1 cellular context compared by ENCODE assay signal in genomic region chr2:43605079-43605655, GRCh38.
TF ChIP-seq lines count a peak whose summit lies in the region.

No MANE protein-coding gene starts in this region.

TF ChIP-seq in GM12878, 131 proteins besides CTCF, POLR2A, EP300 and RAD21:
- TF ChIP-seq JUNB (IDR thresholded peaks at IDR 0.05) = no peak
- no peak for TF ChIP-seq HCFC1 (IDR thresholded peaks at IDR 0.05; ENCODE audit: low read length)
- no peak for TF ChIP-seq GABPA (IDR thresholded peaks at IDR 0.05; ENCODE audit: low read depth)
- no peak for TF ChIP-seq FOXK2 (IDR thresholded peaks at IDR 0.05)
- TF ChIP-seq, protein P1, sequence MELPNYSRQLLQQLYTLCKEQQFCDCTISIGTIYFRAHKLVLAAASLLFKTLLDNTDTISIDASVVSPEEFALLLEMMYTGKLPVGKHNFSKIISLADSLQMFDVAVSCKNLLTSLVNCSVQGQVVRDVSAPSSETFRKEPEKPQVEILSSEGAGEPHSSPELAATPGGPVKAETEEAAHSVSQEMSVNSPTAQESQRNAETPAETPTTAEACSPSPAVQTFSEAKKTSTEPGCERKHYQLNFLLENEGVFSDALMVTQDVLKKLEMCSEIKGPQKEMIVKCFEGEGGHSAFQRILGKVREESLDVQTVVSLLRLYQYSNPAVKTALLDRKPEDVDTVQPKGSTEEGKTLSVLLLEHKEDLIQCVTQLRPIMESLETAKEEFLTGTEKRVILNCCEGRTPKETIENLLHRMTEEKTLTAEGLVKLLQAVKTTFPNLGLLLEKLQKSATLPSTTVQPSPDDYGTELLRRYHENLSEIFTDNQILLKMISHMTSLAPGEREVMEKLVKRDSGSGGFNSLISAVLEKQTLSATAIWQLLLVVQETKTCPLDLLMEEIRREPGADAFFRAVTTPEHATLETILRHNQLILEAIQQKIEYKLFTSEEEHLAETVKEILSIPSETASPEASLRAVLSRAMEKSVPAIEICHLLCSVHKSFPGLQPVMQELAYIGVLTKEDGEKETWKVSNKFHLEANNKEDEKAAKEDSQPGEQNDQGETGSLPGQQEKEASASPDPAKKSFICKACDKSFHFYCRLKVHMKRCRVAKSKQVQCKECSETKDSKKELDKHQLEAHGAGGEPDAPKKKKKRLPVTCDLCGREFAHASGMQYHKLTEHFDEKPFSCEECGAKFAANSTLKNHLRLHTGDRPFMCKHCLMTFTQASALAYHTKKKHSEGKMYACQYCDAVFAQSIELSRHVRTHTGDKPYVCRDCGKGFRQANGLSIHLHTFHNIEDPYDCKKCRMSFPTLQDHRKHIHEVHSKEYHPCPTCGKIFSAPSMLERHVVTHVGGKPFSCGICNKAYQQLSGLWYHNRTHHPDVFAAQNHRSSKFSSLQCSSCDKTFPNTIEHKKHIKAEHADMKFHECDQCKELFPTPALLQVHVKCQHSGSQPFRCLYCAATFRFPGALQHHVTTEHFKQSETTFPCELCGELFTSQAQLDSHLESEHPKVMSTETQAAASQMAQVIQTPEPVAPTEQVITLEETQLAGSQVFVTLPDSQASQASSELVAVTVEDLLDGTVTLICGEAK (IDR thresholded peaks at IDR 0.05; ENCODE audit: borderline replicate concordance) = no peak
- no peak for TF ChIP-seq HSF1 (IDR thresholded peaks at IDR 0.05; ENCODE audit: low read depth, low read length)
- TF ChIP-seq, protein P2, sequence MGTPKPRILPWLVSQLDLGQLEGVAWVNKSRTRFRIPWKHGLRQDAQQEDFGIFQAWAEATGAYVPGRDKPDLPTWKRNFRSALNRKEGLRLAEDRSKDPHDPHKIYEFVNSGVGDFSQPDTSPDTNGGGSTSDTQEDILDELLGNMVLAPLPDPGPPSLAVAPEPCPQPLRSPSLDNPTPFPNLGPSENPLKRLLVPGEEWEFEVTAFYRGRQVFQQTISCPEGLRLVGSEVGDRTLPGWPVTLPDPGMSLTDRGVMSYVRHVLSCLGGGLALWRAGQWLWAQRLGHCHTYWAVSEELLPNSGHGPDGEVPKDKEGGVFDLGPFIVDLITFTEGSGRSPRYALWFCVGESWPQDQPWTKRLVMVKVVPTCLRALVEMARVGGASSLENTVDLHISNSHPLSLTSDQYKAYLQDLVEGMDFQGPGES (IDR thresholded peaks at IDR 0.05) = no peak
- TF ChIP-seq ESRRA (IDR thresholded peaks at IDR 0.05; ENCODE audit: low read length) = no peak
- TF ChIP-seq SIN3A (IDR thresholded peaks at IDR 0.05; ENCODE audit: low read depth, low read length) = no peak
- TF ChIP-seq RFX5 (IDR thresholded peaks at IDR 0.05; ENCODE audit: low read depth, low read length) = no peak
- TF ChIP-seq FOS (IDR thresholded peaks at IDR 0.05; ENCODE audit: borderline replicate concordance, extremely low read depth, insufficient read length) = no peak
- TF ChIP-seq, protein P3, sequence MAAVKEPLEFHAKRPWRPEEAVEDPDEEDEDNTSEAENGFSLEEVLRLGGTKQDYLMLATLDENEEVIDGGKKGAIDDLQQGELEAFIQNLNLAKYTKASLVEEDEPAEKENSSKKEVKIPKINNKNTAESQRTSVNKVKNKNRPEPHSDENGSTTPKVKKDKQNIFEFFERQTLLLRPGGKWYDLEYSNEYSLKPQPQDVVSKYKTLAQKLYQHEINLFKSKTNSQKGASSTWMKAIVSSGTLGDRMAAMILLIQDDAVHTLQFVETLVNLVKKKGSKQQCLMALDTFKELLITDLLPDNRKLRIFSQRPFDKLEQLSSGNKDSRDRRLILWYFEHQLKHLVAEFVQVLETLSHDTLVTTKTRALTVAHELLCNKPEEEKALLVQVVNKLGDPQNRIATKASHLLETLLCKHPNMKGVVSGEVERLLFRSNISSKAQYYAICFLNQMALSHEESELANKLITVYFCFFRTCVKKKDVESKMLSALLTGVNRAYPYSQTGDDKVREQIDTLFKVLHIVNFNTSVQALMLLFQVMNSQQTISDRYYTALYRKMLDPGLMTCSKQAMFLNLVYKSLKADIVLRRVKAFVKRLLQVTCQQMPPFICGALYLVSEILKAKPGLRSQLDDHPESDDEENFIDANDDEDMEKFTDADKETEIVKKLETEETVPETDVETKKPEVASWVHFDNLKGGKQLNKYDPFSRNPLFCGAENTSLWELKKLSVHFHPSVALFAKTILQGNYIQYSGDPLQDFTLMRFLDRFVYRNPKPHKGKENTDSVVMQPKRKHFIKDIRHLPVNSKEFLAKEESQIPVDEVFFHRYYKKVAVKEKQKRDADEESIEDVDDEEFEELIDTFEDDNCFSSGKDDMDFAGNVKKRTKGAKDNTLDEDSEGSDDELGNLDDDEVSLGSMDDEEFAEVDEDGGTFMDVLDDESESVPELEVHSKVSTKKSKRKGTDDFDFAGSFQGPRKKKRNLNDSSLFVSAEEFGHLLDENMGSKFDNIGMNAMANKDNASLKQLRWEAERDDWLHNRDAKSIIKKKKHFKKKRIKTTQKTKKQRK (IDR thresholded peaks at IDR 0.05; ENCODE audit: low read depth, low read length) = no peak
- no peak for TF ChIP-seq EED (IDR thresholded peaks at IDR 0.05; ENCODE audit: low read depth)
